1 cellular context compared by ENCODE assay signal in the genomic region with DNA sequence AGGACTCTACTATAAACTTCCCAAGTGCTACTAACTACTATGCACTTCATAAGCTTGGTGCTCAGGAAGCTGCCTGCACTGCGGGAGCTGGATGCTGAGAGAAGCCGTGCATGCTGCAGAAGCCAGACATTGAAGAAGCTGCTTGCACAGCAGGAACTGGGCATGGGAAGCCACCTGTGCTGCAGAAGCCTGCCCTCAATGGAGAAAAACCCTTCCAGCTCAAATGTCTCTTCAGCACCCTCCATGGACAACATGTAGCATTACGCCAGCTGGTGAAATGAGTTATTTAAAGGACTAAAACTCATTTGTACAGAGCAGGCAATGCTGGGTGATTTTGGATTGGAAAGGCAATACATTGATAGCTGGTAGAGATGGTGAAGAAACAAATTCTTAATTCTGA.
TF ChIP-seq lines count a peak whose summit lies in the region.

No MANE protein-coding gene starts in this region.

TF ChIP-seq in WTC11, 78 proteins besides CTCF, POLR2A, EP300 and RAD21 (continued from another document):
- TF ChIP-seq, protein P1, sequence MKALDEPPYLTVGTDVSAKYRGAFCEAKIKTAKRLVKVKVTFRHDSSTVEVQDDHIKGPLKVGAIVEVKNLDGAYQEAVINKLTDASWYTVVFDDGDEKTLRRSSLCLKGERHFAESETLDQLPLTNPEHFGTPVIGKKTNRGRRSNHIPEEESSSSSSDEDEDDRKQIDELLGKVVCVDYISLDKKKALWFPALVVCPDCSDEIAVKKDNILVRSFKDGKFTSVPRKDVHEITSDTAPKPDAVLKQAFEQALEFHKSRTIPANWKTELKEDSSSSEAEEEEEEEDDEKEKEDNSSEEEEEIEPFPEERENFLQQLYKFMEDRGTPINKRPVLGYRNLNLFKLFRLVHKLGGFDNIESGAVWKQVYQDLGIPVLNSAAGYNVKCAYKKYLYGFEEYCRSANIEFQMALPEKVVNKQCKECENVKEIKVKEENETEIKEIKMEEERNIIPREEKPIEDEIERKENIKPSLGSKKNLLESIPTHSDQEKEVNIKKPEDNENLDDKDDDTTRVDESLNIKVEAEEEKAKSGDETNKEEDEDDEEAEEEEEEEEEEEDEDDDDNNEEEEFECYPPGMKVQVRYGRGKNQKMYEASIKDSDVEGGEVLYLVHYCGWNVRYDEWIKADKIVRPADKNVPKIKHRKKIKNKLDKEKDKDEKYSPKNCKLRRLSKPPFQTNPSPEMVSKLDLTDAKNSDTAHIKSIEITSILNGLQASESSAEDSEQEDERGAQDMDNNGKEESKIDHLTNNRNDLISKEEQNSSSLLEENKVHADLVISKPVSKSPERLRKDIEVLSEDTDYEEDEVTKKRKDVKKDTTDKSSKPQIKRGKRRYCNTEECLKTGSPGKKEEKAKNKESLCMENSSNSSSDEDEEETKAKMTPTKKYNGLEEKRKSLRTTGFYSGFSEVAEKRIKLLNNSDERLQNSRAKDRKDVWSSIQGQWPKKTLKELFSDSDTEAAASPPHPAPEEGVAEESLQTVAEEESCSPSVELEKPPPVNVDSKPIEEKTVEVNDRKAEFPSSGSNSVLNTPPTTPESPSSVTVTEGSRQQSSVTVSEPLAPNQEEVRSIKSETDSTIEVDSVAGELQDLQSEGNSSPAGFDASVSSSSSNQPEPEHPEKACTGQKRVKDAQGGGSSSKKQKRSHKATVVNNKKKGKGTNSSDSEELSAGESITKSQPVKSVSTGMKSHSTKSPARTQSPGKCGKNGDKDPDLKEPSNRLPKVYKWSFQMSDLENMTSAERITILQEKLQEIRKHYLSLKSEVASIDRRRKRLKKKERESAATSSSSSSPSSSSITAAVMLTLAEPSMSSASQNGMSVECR (CRISPR knock-in tag; IDR thresholded peaks at IDR 0.05; ENCODE audit: borderline replicate concordance) = no peak
- TF ChIP-seq ZNF317 (CRISPR knock-in tag; IDR thresholded peaks at IDR 0.05; ENCODE audit: borderline replicate concordance, low read depth) (no peak), ZNF138 (CRISPR knock-in tag; conservative IDR thresholded peaks at IDR 0.05) (no peak), OVOL2 (CRISPR knock-in tag; IDR thresholded peaks at IDR 0.05; ENCODE audit: borderline replicate concordance) (no peak)
- TF ChIP-seq, protein P2, sequence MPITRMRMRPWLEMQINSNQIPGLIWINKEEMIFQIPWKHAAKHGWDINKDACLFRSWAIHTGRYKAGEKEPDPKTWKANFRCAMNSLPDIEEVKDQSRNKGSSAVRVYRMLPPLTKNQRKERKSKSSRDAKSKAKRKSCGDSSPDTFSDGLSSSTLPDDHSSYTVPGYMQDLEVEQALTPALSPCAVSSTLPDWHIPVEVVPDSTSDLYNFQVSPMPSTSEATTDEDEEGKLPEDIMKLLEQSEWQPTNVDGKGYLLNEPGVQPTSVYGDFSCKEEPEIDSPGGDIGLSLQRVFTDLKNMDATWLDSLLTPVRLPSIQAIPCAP (CRISPR knock-in tag; IDR thresholded peaks at IDR 0.05) = no peak
- TF ChIP-seq, protein P3, sequence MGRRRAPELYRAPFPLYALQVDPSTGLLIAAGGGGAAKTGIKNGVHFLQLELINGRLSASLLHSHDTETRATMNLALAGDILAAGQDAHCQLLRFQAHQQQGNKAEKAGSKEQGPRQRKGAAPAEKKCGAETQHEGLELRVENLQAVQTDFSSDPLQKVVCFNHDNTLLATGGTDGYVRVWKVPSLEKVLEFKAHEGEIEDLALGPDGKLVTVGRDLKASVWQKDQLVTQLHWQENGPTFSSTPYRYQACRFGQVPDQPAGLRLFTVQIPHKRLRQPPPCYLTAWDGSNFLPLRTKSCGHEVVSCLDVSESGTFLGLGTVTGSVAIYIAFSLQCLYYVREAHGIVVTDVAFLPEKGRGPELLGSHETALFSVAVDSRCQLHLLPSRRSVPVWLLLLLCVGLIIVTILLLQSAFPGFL (CRISPR knock-in tag; IDR thresholded peaks at IDR 0.05; ENCODE audit: borderline replicate concordance) = no peak
- TF ChIP-seq, protein P4, sequence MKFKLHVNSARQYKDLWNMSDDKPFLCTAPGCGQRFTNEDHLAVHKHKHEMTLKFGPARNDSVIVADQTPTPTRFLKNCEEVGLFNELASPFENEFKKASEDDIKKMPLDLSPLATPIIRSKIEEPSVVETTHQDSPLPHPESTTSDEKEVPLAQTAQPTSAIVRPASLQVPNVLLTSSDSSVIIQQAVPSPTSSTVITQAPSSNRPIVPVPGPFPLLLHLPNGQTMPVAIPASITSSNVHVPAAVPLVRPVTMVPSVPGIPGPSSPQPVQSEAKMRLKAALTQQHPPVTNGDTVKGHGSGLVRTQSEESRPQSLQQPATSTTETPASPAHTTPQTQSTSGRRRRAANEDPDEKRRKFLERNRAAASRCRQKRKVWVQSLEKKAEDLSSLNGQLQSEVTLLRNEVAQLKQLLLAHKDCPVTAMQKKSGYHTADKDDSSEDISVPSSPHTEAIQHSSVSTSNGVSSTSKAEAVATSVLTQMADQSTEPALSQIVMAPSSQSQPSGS (CRISPR knock-in tag; IDR thresholded peaks at IDR 0.05; ENCODE audit: borderline replicate concordance, low read depth) = no peak
TF ChIP-seq in WTC11: peak in this region for 0.
